In the genomic region with DNA sequence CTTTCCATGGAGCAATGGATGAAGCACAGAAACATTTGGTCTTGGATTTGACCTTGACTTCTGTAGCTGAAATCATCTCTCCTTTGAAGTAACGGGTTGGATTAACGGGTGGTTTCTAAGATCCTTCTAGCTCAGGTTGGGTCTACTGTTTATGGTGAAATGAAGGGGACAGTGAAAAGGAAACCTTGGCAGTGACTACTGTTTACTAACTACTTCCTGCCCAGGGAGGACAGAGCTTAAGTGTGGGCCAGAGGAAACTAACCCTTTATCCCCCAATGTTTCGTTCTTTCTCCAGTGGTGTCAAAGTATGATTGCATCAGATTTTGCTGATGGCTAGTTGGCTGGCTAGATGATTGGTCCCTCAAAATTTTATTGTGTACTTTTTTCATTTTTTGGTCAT, we compare ENCODE assay signal across 1 cellular context.
TF ChIP-seq lines count a peak whose summit lies in the region.

No MANE protein-coding gene starts in this region.

TF ChIP-seq in IMR-90, 13 proteins besides CTCF, POLR2A, EP300 and RAD21:
- TF ChIP-seq BHLHE40 (IDR thresholded peaks at IDR 0.05; ENCODE audit: low read depth, low read length) (no peak), RCOR1 (IDR thresholded peaks at IDR 0.05; ENCODE audit: insufficient replicate concordance, low read length) (no peak), SMC3 (IDR thresholded peaks at IDR 0.05; ENCODE audit: low read depth, low read length) (no peak), CHD1 (IDR thresholded peaks at IDR 0.05; ENCODE audit: low read depth, low read length) (no peak), MAFK (IDR thresholded peaks at IDR 0.05; ENCODE audit: low read depth, low read length) (no peak), NFE2L2 (IDR thresholded peaks at IDR 0.05; ENCODE audit: low read depth, low read length) (no peak), MAZ (IDR thresholded peaks at IDR 0.05; ENCODE audit: borderline replicate concordance, low read depth, low read length) (no peak), MXI1 (IDR thresholded peaks at IDR 0.05; ENCODE audit: borderline replicate concordance, low read depth, low read length) (no peak), RFX5 (IDR thresholded peaks at IDR 0.05; ENCODE audit: low read depth, low read length) (no peak), FOS (IDR thresholded peaks at IDR 0.05; ENCODE audit: low read depth, low read length) (no peak), CEBPB (IDR thresholded peaks at IDR 0.05; ENCODE audit: low read depth, low read length) (no peak)
- TF ChIP-seq, protein P1, sequence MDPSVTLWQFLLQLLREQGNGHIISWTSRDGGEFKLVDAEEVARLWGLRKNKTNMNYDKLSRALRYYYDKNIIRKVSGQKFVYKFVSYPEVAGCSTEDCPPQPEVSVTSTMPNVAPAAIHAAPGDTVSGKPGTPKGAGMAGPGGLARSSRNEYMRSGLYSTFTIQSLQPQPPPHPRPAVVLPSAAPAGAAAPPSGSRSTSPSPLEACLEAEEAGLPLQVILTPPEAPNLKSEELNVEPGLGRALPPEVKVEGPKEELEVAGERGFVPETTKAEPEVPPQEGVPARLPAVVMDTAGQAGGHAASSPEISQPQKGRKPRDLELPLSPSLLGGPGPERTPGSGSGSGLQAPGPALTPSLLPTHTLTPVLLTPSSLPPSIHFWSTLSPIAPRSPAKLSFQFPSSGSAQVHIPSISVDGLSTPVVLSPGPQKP (IDR thresholded peaks at IDR 0.05; ENCODE audit: borderline replicate concordance, low read depth, low read length), result no peak
- TF ChIP-seq, protein P2, sequence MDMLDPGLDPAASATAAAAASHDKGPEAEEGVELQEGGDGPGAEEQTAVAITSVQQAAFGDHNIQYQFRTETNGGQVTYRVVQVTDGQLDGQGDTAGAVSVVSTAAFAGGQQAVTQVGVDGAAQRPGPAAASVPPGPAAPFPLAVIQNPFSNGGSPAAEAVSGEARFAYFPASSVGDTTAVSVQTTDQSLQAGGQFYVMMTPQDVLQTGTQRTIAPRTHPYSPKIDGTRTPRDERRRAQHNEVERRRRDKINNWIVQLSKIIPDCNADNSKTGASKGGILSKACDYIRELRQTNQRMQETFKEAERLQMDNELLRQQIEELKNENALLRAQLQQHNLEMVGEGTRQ (IDR thresholded peaks at IDR 0.05; ENCODE audit: low read depth, low read length), result no peak
